8 cellular contexts compared by ENCODE assay signal in genomic region chr18:12408247-12408869, GRCh38. TPM values are rescaled to one million over a fixed set of nuclear protein-coding genes. Genes with fewer than 3 reads are reported as not detected.
DNase-seq lines count a peak whose midpoint lies in the region; ATAC-seq, FAIRE-seq and TF ChIP-seq lines count a peak whose summit lies in the region.

No MANE protein-coding gene starts in this region.

- H3K9me3 ChIP-seq in BLaER1 treated with 17β-estradiol and CSF1 and Interleukin-3, amounts not matched to agents 10 nM and 100 nM (replicated peaks in 1 of 11), result no peaks in the 10 kb centered on the region
- no peaks in the 10 kb centered on the region for H3K9me3 ChIP-seq in endothelial cell of umbilical vein (replicated peaks; ENCODE audit: control insufficient read depth, insufficient read depth, low read length)

- H4K20me1 ChIP-seq in BLaER1 treated with 17β-estradiol and CSF1 and Interleukin-3, amounts not matched to agents 10 nM and 100 nM, result peaks cover 0 to 32% (median 3%) of the 10 kb centered on the region in 11 experiments; a peak in 6 of 22 replicates
- no peaks in the 10 kb centered on the region for H4K20me1 ChIP-seq in endothelial cell of umbilical vein (replicated peaks; ENCODE audit: control insufficient read depth, extremely low read depth, insufficient read depth, low read length)

- FAIRE-seq in endothelial cell of umbilical vein (lab: Jason Lieb, UNC) (peak; percentile 62), RCC 7860 (lab: Jason Lieb, UNC) (no peak)

- H3K79me2 ChIP-seq in endothelial cell of umbilical vein (ENCODE audit: control insufficient read depth, insufficient read depth, low read length), result peaks cover 25% of the 10 kb centered on the region

- peak overlapping the region; percentile 58 to 77 (median 68) for H3K4me3 ChIP-seq in BLaER1 treated with 17β-estradiol and CSF1 and Interleukin-3, amounts not matched to agents 10 nM and 100 nM
- H3K4me3 ChIP-seq in endothelial cell of umbilical vein (replicated peaks in 1 of 3; ENCODE audit: insufficient read depth in 1 of 3, low read depth in 1 of 3, low read length in 3 of 3), result peak overlapping the region; percentile 44 to 93 (median 85)

- H3K4me3 Mint-ChIP-seq in natural killer cell, result peak overlapping the region; percentile 37

- peaks cover 5 to 9% of the 10 kb centered on the region in 2 donors for H3K4me1 Mint-ChIP-seq in natural killer cell

- POLR2A ChIA-PET in endothelial cell of umbilical vein (lab: Charles Lee), result interaction anchor here (1.1 kb wide), 1 partner anchor 271 kb away, joined by 3 read pairs; no protein-coding TSS in a partner anchor

- peak overlapping the region; percentile 73 for H2AFZ ChIP-seq in endothelial cell of umbilical vein (ENCODE audit: low read depth, low read length)

- no peaks in the 10 kb centered on the region for H3K9me1 ChIP-seq in endothelial cell of umbilical vein (replicated peaks; ENCODE audit: control insufficient read depth, extremely low read depth, insufficient read depth, low read length)

- peaks cover 0 to 18% (median 9%) of the 10 kb centered on the region in 11 experiments; a peak in 8 of 22 replicates for H3K36me3 ChIP-seq in BLaER1 treated with 17β-estradiol and CSF1 and Interleukin-3, amounts not matched to agents 10 nM and 100 nM
- no peaks in the 10 kb centered on the region for H3K36me3 ChIP-seq in endothelial cell of umbilical vein (ENCODE audit: control insufficient read depth in 2 of 2, extremely low read depth in 1 of 2, insufficient read depth in 2 of 2, low read length in 2 of 2)

- H3K36me3 Mint-ChIP-seq in natural killer cell, result no peaks in the 10 kb centered on the region

- CTCF ChIA-PET in endothelial cell of umbilical vein (lab: Charles Lee), result interaction anchor here (0.8 to 1.5 kb wide), 5 partner anchors 14 to 232 kb away, joined by 3 to 5 read pairs (median 3); no protein-coding TSS in a partner anchor

- no peak overlapping the region for H3K27ac Mint-ChIP-seq in natural killer cell

- no peak for TF ChIP-seq POLR2A in endothelial cell of umbilical vein (IDR thresholded peaks at IDR 0.05; ENCODE audit: low read depth, low read length)

- no peaks in the 10 kb centered on the region for H3K9me3 Mint-ChIP-seq in natural killer cell

- BruUV-seq in endothelial cell of umbilical vein (replicated peaks; lab: Mats Ljungman, UMichigan), result no TSS peak

- H3K4me1 ChIP-seq in BLaER1 treated with 17β-estradiol and CSF1 and Interleukin-3, amounts not matched to agents 10 nM and 100 nM, result peaks cover 41 to 74% (median 57%) of the 10 kb centered on the region in 10 experiments
- peaks cover 17% of the 10 kb centered on the region for H3K4me1 ChIP-seq in endothelial cell of umbilical vein (ENCODE audit: control insufficient read depth, extremely low read depth, insufficient read depth, low read length)

- no peak for TF ChIP-seq CTCF in endothelial cell of umbilical vein (IDR thresholded peaks at IDR 0.05; ENCODE audit: extremely low read depth in 1 of 2, insufficient read depth in 1 of 2, low read depth in 1 of 2, low read length in 2 of 2)
- no peak for TF ChIP-seq CTCF in natural killer cell (IDR thresholded peaks at IDR 0.05)

- DNase-seq in RPMI8226 (peak; percentile 48), endothelial cell of umbilical vein (ENCODE audit: low read depth, low spot score) (peak; percentile 45), natural killer cell (no peak), RCC 7860 (ENCODE audit: low spot score) (no peak), NCI-H2107 (lab: John Stamatoyannopoulos, UW) (no peak), LoVo (ENCODE audit: low spot score) (no peak)

- peaks cover 0 to 11% (median 0%) of the 10 kb centered on the region in 11 experiments; a peak in 4 of 22 replicates for H3K27me3 ChIP-seq in BLaER1 treated with 17β-estradiol and CSF1 and Interleukin-3, amounts not matched to agents 10 nM and 100 nM
- H3K27me3 ChIP-seq in endothelial cell of umbilical vein (ENCODE audit: control insufficient read depth in 2 of 2, insufficient read depth in 2 of 2, low read length in 2 of 2), result peaks cover 11 to 13% of the 10 kb centered on the region in 2 experiments

- dilution Hi-C loops in endothelial cell of umbilical vein (cut with MboI; ENCODE audit: extremely low pct_ligation_motif_present, low sequenced_read_pairs), result no loop called here

- peak; percentile 12 for ATAC-seq in GM21619 (IDR thresholded peaks at IDR 0.05; ENCODE audit: unreplicated experiment)
- ATAC-seq in natural killer cell, result peak in 1 of 3 donors; percentile 2

- H3K27me3 Mint-ChIP-seq in natural killer cell (ENCODE audit: low read depth in 2 of 2), result peaks cover 23 to 28% of the 10 kb centered on the region in 2 donors

- intact Hi-C loops in endothelial cell of umbilical vein (cut with micrococcal nuclease) (no loop called here), natural killer cell (cut with micrococcal nuclease) (no loop called here)

- H3K27ac ChIP-seq in BLaER1 treated with 17β-estradiol and CSF1 and Interleukin-3, amounts not matched to agents 10 nM and 100 nM, result peak overlapping the region; percentile 59 to 97 (median 94); a peak in 21 of 22 replicates
- peak overlapping the region; percentile 46 for H3K27ac ChIP-seq in endothelial cell of umbilical vein (ENCODE audit: insufficient read depth, low read depth, low read length)

- H3K9ac ChIP-seq in BLaER1 treated with 17β-estradiol and CSF1 and Interleukin-3, amounts not matched to agents 10 nM and 100 nM, result peak overlapping the region; percentile 84 to 97 (median 92)
- H3K9ac ChIP-seq in endothelial cell of umbilical vein (replicated peaks; ENCODE audit: extremely low read depth, insufficient read depth, low read length), result peak overlapping the region; percentile 86

- peak overlapping the region; percentile 78 to 97 (median 90) for H3K4me2 ChIP-seq in BLaER1 treated with 17β-estradiol and CSF1 and Interleukin-3, amounts not matched to agents 10 nM and 100 nM
- peak overlapping the region; percentile 96 for H3K4me2 ChIP-seq in endothelial cell of umbilical vein (ENCODE audit: insufficient read depth, low read length)

TF ChIP-seq in endothelial cell of umbilical vein, 7 proteins besides CTCF, POLR2A, EP300 and RAD21:
- TF ChIP-seq MAX (IDR thresholded peaks at IDR 0.05; ENCODE audit: insufficient read depth, insufficient read length) (no peak), FOS (IDR thresholded peaks at IDR 0.05; ENCODE audit: borderline replicate concordance, insufficient read depth, low read length) (no peak)
TF ChIP-seq in endothelial cell of umbilical vein: peak in this region for 0.

RNA-seq across cellular contexts. Expression of gene PRELID3A, which starts 0.6 kb away (rescaled TPM):
- 8.6 and 10.7 TPM in 2 replicates for total RNA-seq in endothelial cell of umbilical vein
- polyA plus RNA-seq in endothelial cell of umbilical vein, result 4.3 and 5.1 TPM in 2 replicates
- 6.7 and 7.2 TPM in 2 replicates for polyA plus RNA-seq in endothelial cell of umbilical vein (2011; cell fraction: cytosol; rRNA removed)
- polyA plus RNA-seq in endothelial cell of umbilical vein (2011; cell fraction: nucleus; rRNA removed), result 26.0 and 32.8 TPM in 2 replicates
- 4.1 and 6.9 TPM in 2 replicates for polyA plus RNA-seq in endothelial cell of umbilical vein (2012)
- 1.0 and 3.9 TPM in 2 replicates for polyA minus RNA-seq in endothelial cell of umbilical vein
- polyA minus RNA-seq in endothelial cell of umbilical vein (2011; cell fraction: cytosol; rRNA and poly(A)+ RNA removed), result 1.9 TPM
- 4.2 and 5.0 TPM in 2 replicates for polyA minus RNA-seq in endothelial cell of umbilical vein (2011; cell fraction: nucleus; rRNA and poly(A)+ RNA removed)
- total RNA-seq in natural killer cell, result not detected

RNA-seq across cellular contexts. Expression of gene AFG3L2, which starts 31.3 kb away (rescaled TPM):
- 40.6 and 42.4 TPM in 2 replicates for total RNA-seq in endothelial cell of umbilical vein
- 15.5 and 19.3 TPM in 2 replicates for polyA plus RNA-seq in endothelial cell of umbilical vein
- 25.8 and 29.6 TPM in 2 replicates for polyA plus RNA-seq in endothelial cell of umbilical vein (2011; cell fraction: cytosol; rRNA removed)
- 25.6 and 35.2 TPM in 2 replicates for polyA plus RNA-seq in endothelial cell of umbilical vein (2011; cell fraction: nucleus; rRNA removed)
- 31.8 and 43.8 TPM in 2 replicates for polyA plus RNA-seq in endothelial cell of umbilical vein (2012)
- 19.1 and 25.4 TPM in 2 replicates for polyA minus RNA-seq in endothelial cell of umbilical vein
- 44.7 TPM for polyA minus RNA-seq in endothelial cell of umbilical vein (2011; cell fraction: cytosol; rRNA and poly(A)+ RNA removed)
- polyA minus RNA-seq in endothelial cell of umbilical vein (2011; cell fraction: nucleus; rRNA and poly(A)+ RNA removed), result 20.2 and 25.4 TPM in 2 replicates
- total RNA-seq in natural killer cell, result 10 to 100 TPM; 31.9 to 36.4 (median 35.9) TPM

Comparison
In these comparisons a context has a peak if more than half of its experiments do, and no peak if none do; other contexts are left out.
1. DNase-seq: peak in RPMI8226 (single experiment) and endothelial cell of umbilical vein (single experiment); none in natural killer cell (single experiment), RCC 7860 (single experiment), NCI-H2107 (single experiment) and LoVo (single experiment).